Comparison of ENCODE assay signal across 8 cellular contexts in the genomic region with DNA sequence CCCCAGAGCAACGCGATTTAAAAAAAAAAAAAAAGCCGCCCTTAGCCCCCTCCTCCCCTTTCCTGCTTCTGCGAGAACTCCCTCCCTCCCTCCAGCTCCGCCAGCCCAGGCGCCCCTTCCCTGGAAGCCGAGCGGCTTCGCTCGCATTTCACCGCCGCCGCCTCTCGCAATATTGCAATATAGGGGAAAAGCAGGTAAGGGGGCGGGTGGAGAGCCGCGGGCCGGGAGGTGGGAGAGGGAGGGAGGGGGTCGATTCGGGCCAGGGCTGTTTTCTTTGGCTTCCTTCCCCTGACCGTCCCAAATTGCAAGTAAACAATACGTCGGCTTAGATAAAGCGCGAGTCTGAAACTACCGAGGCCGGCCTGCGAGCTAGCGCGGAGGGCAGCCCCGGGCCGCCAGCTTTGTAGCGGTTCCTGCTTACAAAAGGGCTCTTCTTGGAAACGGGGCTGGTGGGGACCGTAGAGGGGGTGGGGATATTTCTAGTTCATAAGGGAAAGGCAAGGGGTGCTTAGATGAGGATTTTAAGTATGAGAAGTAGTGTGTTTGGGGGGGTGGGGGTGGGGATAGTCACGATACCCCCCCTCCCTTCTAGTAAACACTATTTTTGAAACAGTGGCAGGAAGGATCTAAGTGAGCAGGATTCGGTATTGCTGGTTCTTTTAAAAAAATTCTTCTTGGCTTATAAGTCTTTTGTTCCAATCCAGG. TPM values are rescaled to one million over a fixed set of nuclear protein-coding genes. Genes with fewer than 3 reads are reported as not detected.
A peak's percentile ranks its signal among the peaks of the same experiment; 100 is the strongest.
DNase-seq lines count a peak whose midpoint lies in the region; ATAC-seq and TF ChIP-seq lines count a peak whose summit lies in the region.

No MANE protein-coding gene starts in this region.

- H3K4me1 ChIP-seq in GM23248 (ENCODE audit: insufficient read depth) (peaks cover 24% of the 10 kb centered on the region), OCI-LY7 (ENCODE audit: insufficient read depth, low read length, poor library complexity, severe bottlenecking) (peaks cover 35% of the 10 kb centered on the region), upper lobe of left lung (peaks cover 20 to 27% (median 24%) of the 10 kb centered on the region in 4 donors)

- ATAC-seq in naive thymus-derived CD8-positive, alpha-beta T cell = peak; percentile 1 to 6
- ATAC-seq in upper lobe of left lung (ENCODE audit: low FRiP score in 2 of 2) = peak; percentile 1 to 26
- ATAC-seq in GM21528 (IDR thresholded peaks at IDR 0.05; ENCODE audit: low FRiP score, unreplicated experiment) = no peak

- H3K4me1 Mint-ChIP-seq in naive thymus-derived CD8-positive, alpha-beta T cell = peaks cover 28 to 55% (median 52%) of the 10 kb centered on the region in 4 donors

- H3K9me2 ChIP-seq in GM23248 (ENCODE audit: insufficient read depth) = no peaks in the 10 kb centered on the region
- H3K9me2 ChIP-seq in OCI-LY7 (ENCODE audit: insufficient read depth, low read length) = no peaks in the 10 kb centered on the region

- H3K27ac ChIP-seq in GM23248 (peak overlapping the region; percentile 96), OCI-LY7 (ENCODE audit: low read depth, low read length, poor library complexity, severe bottlenecking) (peak overlapping the region; percentile 62), upper lobe of left lung (peak overlapping the region; percentile 96 to 99 (median 98))

- intact Hi-C loops in OCI-LY7 (cut with micrococcal nuclease; ENCODE audit: unreplicated experiment) = loop anchor here (2.0 to 10.0 kb wide), 4 partner anchors 66 to 624 kb away; a partner anchor contains a TSS

- peak overlapping the region; percentile 98 for H3K9ac ChIP-seq in GM23248

- TF ChIP-seq CTCF in OCI-LY7 (conservative IDR thresholded peaks at IDR 0.05; ENCODE audit: low read length) = no peak
- TF ChIP-seq CTCF in fibroblast of villous mesenchyme (IDR thresholded peaks at IDR 0.05; ENCODE audit: insufficient read depth, low read depth, low read length) = no peak
- TF ChIP-seq CTCF in upper lobe of left lung (IDR thresholded peaks at IDR 0.05) = no peak

- H3K27me3 ChIP-seq in GM23248 (replicated peaks; ENCODE audit: insufficient read depth) (no peaks in the 10 kb centered on the region), upper lobe of left lung (no peaks in the 10 kb centered on the region)

- DNase-seq in AG08395 (ENCODE audit: low spot score) (peak; percentile 35), GM23248 (peak; percentile 73), OCI-LY7 (ENCODE audit: low spot score) (peak; percentile 56), fibroblast of villous mesenchyme (ENCODE audit: low read depth) (peak; percentile 56), upper lobe of left lung (peak; percentile 43 to 87)
- peak; percentile 78 for DNase-seq in activated effector memory CD4-positive, alpha-beta T cell treated with anti-CD3 and anti-CD28 coated beads, Interleukin-2, amount 50 U/mL, for 16 hours
- peak in 8 of 10 donors; percentile 17 to 47 (median 32) for DNase-seq in naive thymus-derived CD8-positive, alpha-beta T cell

- H3K9me3 ChIP-seq in GM23248 (ENCODE audit: low read depth) = no peaks in the 10 kb centered on the region
- no peaks in the 10 kb centered on the region for H3K9me3 ChIP-seq in OCI-LY7 (ENCODE audit: low read length)
- no peaks in the 10 kb centered on the region for H3K9me3 ChIP-seq in upper lobe of left lung

- POLR2A ChIA-PET in OCI-LY7 (lab: Charles Lee) = interaction anchor here (0.6 to 1.7 kb wide), 8 partner anchors 11 to 555 kb away, joined by 3 to 11 read pairs (median 4); no protein-coding TSS in a partner anchor
- POLR2A ChIA-PET in naive thymus-derived CD8-positive, alpha-beta T cell (lab: Charles Lee) = interaction anchor here (0.6 to 2.5 kb wide), 5 partner anchors 22 to 1562 kb away, joined by 3 to 8 read pairs (median 4); a partner anchor contains a TSS

- TF ChIP-seq EP300 in upper lobe of left lung (IDR thresholded peaks at IDR 0.05) = no peak

- in situ Hi-C loops in GM23248 (cut with MboI) = loop anchor here (25.0 kb wide), 2 partner anchors 633 to 733 kb away; no protein-coding TSS in a partner anchor

- H3K4me2 ChIP-seq in GM23248 (ENCODE audit: unreplicated experiment) (peak overlapping the region; percentile 99), OCI-LY7 (ENCODE audit: low read length) (peak overlapping the region; percentile 95)

- peaks cover 46% of the 10 kb centered on the region for H3K79me2 ChIP-seq in GM23248 (ENCODE audit: insufficient read depth)
- H3K79me2 ChIP-seq in OCI-LY7 (ENCODE audit: insufficient read depth, low read depth, low read length) = no peaks in the 10 kb centered on the region

- H4K20me1 ChIP-seq in GM23248 (ENCODE audit: insufficient read depth) (no peaks in the 10 kb centered on the region), OCI-LY7 (ENCODE audit: insufficient read depth, low read length) (peaks cover 21% of the 10 kb centered on the region; the same call in 1 of the 2 replicates)

- H3K27me3 Mint-ChIP-seq in naive thymus-derived CD8-positive, alpha-beta T cell = peaks cover 0 to 2% (median 0%) of the 10 kb centered on the region in 5 donors

- no peaks in the 10 kb centered on the region for H3K9me3 Mint-ChIP-seq in naive thymus-derived CD8-positive, alpha-beta T cell

- TF ChIP-seq POLR2A in upper lobe of left lung (IDR thresholded peaks at IDR 0.05) = no peak

- no peaks in the 10 kb centered on the region for H3K36me3 Mint-ChIP-seq in naive thymus-derived CD8-positive, alpha-beta T cell

- H3K36me3 ChIP-seq in GM23248 (ENCODE audit: low read depth) (0 out of 2 replicates have a peak, but pooled peaks cover 7% of the 10 kb centered on the region), OCI-LY7 (ENCODE audit: insufficient read depth, low read length) (peaks cover 8% of the 10 kb centered on the region; the same call in 1 of the 2 replicates), upper lobe of left lung (no peaks in the 10 kb centered on the region)

- H3F3A ChIP-seq in GM23248 (ENCODE audit: insufficient read depth) = peaks cover 18% of the 10 kb centered on the region

- H3K4me3 ChIP-seq in GM23248 = peak overlapping the region; percentile 94
- H3K4me3 ChIP-seq in OCI-LY7 (ENCODE audit: low read depth, low read length, poor library complexity, severe bottlenecking) = peak overlapping the region; percentile 75
- H3K4me3 ChIP-seq in fibroblast of villous mesenchyme (ENCODE audit: low read depth, low read length) = peak overlapping the region; percentile 90
- H3K4me3 ChIP-seq in upper lobe of left lung = peak overlapping the region; percentile 71 to 84 (median 82)

- CTCF ChIA-PET in OCI-LY7 (lab: Charles Lee; ENCODE audit: unreplicated experiment) = interaction anchor here (0.6 kb wide), 1 partner anchor 109 kb away, joined by 6 read pairs; no protein-coding TSS in a partner anchor

- H3K4me3 Mint-ChIP-seq in naive thymus-derived CD8-positive, alpha-beta T cell = peak overlapping the region; percentile 89 to 99 (median 95)

- WGBS in GM23248 (ENCODE audit: low coverage in 1 of 2, low lambda C conversion rate in 2 of 2, missing lambda C conversion rate in 2 of 2), 2 experiments = 0 to 1% methylated on average over 29 to 37 of the region's 37 CpGs
- 0% methylated on average over 28 to 37 of the region's 37 CpGs for WGBS in upper lobe of left lung, 2 donors

- H3K27ac Mint-ChIP-seq in naive thymus-derived CD8-positive, alpha-beta T cell = peak overlapping the region; percentile 85 to 97 (median 94)

- H2AFZ ChIP-seq in GM23248 = peak overlapping the region; percentile 47
- H2AFZ ChIP-seq in OCI-LY7 (ENCODE audit: low read length) = peak overlapping the region; percentile 62

- BruUV-seq in OCI-LY7 (replicated peaks; lab: Mats Ljungman, UMichigan) = no TSS peak

RNA-seq across cellular contexts. Expression of a gene that starts 0.5 kb away (rescaled TPM):
- total RNA-seq in GM23248 (2014; rRNA removed; shearing (Covaris generic)) = 93.2 and 103 TPM in 2 replicates
- 22.6 and 23.8 TPM in 2 replicates for polyA plus RNA-seq in GM23248 (2016; fragmentation: Nextera tagmentation; extraction: Ambion mirVana)
- 14.5 and 19.9 TPM in 2 replicates for total RNA-seq in OCI-LY7 (2014; rRNA removed; shearing (Covaris generic))
- total RNA-seq in OCI-LY7 (2022) = 35.8 and 51.2 TPM in 2 replicates
- total RNA-seq in fibroblast of villous mesenchyme = 44.1 and 70.8 TPM in 2 replicates
- total RNA-seq in naive thymus-derived CD8-positive, alpha-beta T cell = 10 to 100 TPM; 18.8 to 19.4 TPM
- polyA plus RNA-seq in naive thymus-derived CD8-positive, alpha-beta T cell = 10 to 100 TPM in 2 of 3 donors, 1 to 10 TPM in 1; 6.8 to 13.0 (median 12.5) TPM
- 10 to 100 TPM; 23.7 to 54.4 (median 42.4) TPM for total RNA-seq in upper lobe of left lung
